Comparison of ENCODE assay signal across 14 cellular contexts in genomic region chr12:106428379-106428778, GRCh38.
DNase-seq lines count a peak whose midpoint lies in the region; ATAC-seq and TF ChIP-seq lines count a peak whose summit lies in the region.
"Had no signal": no experiment of that assay in that cellular context is flagged by ENCODE, and none has a peak within 500 bp of the region (broad histone marks: within the 10 kb centered on the region; RNA-seq: fewer than 3 reads in every experiment).

No MANE protein-coding gene starts in this region.

- no peak overlapping the region for H3K27ac Mint-ChIP-seq in activated naive CD4-positive, alpha-beta T cell treated with anti-CD3 and anti-CD28 coated beads for 36 hours
- H3K27ac Mint-ChIP-seq: activated CD4-positive, alpha-beta T cell treated with anti-CD3 and anti-CD28 coated beads, Interleukin-2, amount 10 ng/mL, durations not matched to agents 7 days and 5 days; activated T-cell treated with anti-CD3 and anti-CD28 coated beads, Interleukin-2, amount 50 U/mL, for 24 hours; stimulated activated naive CD8-positive, alpha-beta T cell treated with anti-CD3 and anti-CD28 coated beads, Interleukin-15, amount 100 ng/mL, for 72 hours had no signal

- no peaks in the 10 kb centered on the region for H3K79me2 ChIP-seq in SK-N-SH (ENCODE audit: insufficient read depth)

- intact Hi-C loops in activated naive CD4-positive, alpha-beta T cell treated with anti-CD3 and anti-CD28 coated beads for 36 hours (cut with micrococcal nuclease) = no loop called here

- TF ChIP-seq RAD21 in SK-N-SH (IDR thresholded peaks at IDR 0.05; ENCODE audit: low read length) = no peak

- no peaks in the 10 kb centered on the region for H3K4me1 Mint-ChIP-seq in activated naive CD4-positive, alpha-beta T cell treated with anti-CD3 and anti-CD28 coated beads for 36 hours (ENCODE audit: low read depth)
- H3K4me1 Mint-ChIP-seq: activated CD4-positive, alpha-beta T cell treated with anti-CD3 and anti-CD28 coated beads, Interleukin-2, amount 10 ng/mL, durations not matched to agents 7 days and 5 days; stimulated activated naive CD8-positive, alpha-beta T cell treated with anti-CD3 and anti-CD28 coated beads, Interleukin-15, amount 100 ng/mL, for 72 hours had no signal

- no peak overlapping the region for H3K4me3 Mint-ChIP-seq in activated naive CD4-positive, alpha-beta T cell treated with anti-CD3 and anti-CD28 coated beads for 36 hours
- H3K4me3 Mint-ChIP-seq: activated CD4-positive, alpha-beta T cell treated with anti-CD3 and anti-CD28 coated beads, Interleukin-2, amount 10 ng/mL, durations not matched to agents 7 days and 5 days; activated T-cell treated with anti-CD3 and anti-CD28 coated beads, Interleukin-2, amount 50 U/mL, for 24 hours; stimulated activated naive CD8-positive, alpha-beta T cell treated with anti-CD3 and anti-CD28 coated beads, Interleukin-15, amount 100 ng/mL, for 72 hours had no signal

- H3K36me3 ChIP-seq in SK-N-SH (replicated peaks in 1 of 2; ENCODE audit: control insufficient read depth in 1 of 2, insufficient read depth in 2 of 2, low read length in 1 of 2) (peaks cover 13 to 20% of the 10 kb centered on the region in 2 experiments), skeletal muscle tissue (ENCODE audit: control insufficient read depth in 3 of 3, insufficient read depth in 3 of 3, low read length in 3 of 3) (peaks cover 0 to 3% (median 2%) of the 10 kb centered on the region in 3 donors)

- no peak overlapping the region for H3K4me3 ChIP-seq in SK-N-SH (ENCODE audit: low read depth in 2 of 2, low read length in 1 of 2)
- peak overlapping the region in 1 of 3 donors; percentile 15 for H3K4me3 ChIP-seq in skeletal muscle tissue (ENCODE audit: low read length in 3 of 3)
- H3K4me3 ChIP-seq: BLaER1 treated with 17β-estradiol and CSF1 and Interleukin-3, amounts not matched to agents 10 nM and 100 nM; esophagus squamous epithelium; HAP-1 had no signal

- peaks cover 7% of the 10 kb centered on the region for H3K36me3 Mint-ChIP-seq in activated naive CD4-positive, alpha-beta T cell treated with anti-CD3 and anti-CD28 coated beads for 36 hours (ENCODE audit: low read depth)

- H3K9ac ChIP-seq in SK-N-SH (no peak overlapping the region), skeletal muscle tissue (ENCODE audit: low read depth in 1 of 3, low read length in 3 of 3) (peak overlapping the region; percentile 18 to 54 (median 47))
- H3K9ac ChIP-seq: BLaER1 treated with 17β-estradiol and CSF1 and Interleukin-3, amounts not matched to agents 10 nM and 100 nM had no signal

- H3K9me2 ChIP-seq in SK-N-SH = no peaks in the 10 kb centered on the region

- H4K20me1 ChIP-seq in SK-N-SH (ENCODE audit: insufficient read depth) = no peaks in the 10 kb centered on the region
- H4K20me1 ChIP-seq: BLaER1 treated with 17β-estradiol and CSF1 and Interleukin-3, amounts not matched to agents 10 nM and 100 nM had no signal

- POLR2A ChIA-PET in SK-N-SH (lab: Yijun Ruan, JAX) = no interaction called here

- H3K9me3 ChIP-seq in SK-N-SH (no peaks in the 10 kb centered on the region), skeletal muscle tissue (ENCODE audit: control insufficient read depth in 3 of 3, low read length in 3 of 3) (no peaks in the 10 kb centered on the region)
- H3K9me3 ChIP-seq: BLaER1 treated with 17β-estradiol and CSF1 and Interleukin-3, amounts not matched to agents 10 nM and 100 nM; esophagus squamous epithelium; HAP-1 had no signal

- no peaks in the 10 kb centered on the region for H3F3A ChIP-seq in SK-N-SH (replicated peaks; ENCODE audit: insufficient read depth)

- ATAC-seq in left lobe of liver = peak; percentile 73
- no peak for ATAC-seq in GM18909 (IDR thresholded peaks at IDR 0.05; ENCODE audit: poor library complexity, unreplicated experiment)
- ATAC-seq: stimulated activated naive CD8-positive, alpha-beta T cell treated with anti-CD3 and anti-CD28 coated beads, Interleukin-15, amount 100 ng/mL, for 72 hours had no signal

- TF ChIP-seq CTCF in SK-N-SH (IDR thresholded peaks at IDR 0.05) = no peak

- 87% methylated on average over 2 of the region's 2 CpGs for WGBS in SK-N-SH (ENCODE audit: low lambda C conversion rate)

- H3K9me3 Mint-ChIP-seq in activated naive CD4-positive, alpha-beta T cell treated with anti-CD3 and anti-CD28 coated beads for 36 hours = no peaks in the 10 kb centered on the region
- H3K9me3 Mint-ChIP-seq: activated CD4-positive, alpha-beta T cell treated with anti-CD3 and anti-CD28 coated beads, Interleukin-2, amount 10 ng/mL, durations not matched to agents 7 days and 5 days; activated T-cell treated with anti-CD3 and anti-CD28 coated beads, Interleukin-2, amount 50 U/mL, for 24 hours; stimulated activated naive CD8-positive, alpha-beta T cell treated with anti-CD3 and anti-CD28 coated beads, Interleukin-15, amount 100 ng/mL, for 72 hours had no signal

- no peak overlapping the region for H3K4me2 ChIP-seq in SK-N-SH
- H3K4me2 ChIP-seq: BLaER1 treated with 17β-estradiol and CSF1 and Interleukin-3, amounts not matched to agents 10 nM and 100 nM had no signal

- no peaks in the 10 kb centered on the region; a peak in 1 of 4 replicates for H3K4me1 ChIP-seq in SK-N-SH (ENCODE audit: control insufficient read depth in 1 of 2, insufficient read depth in 2 of 2, low read depth in 1 of 2, low read length in 1 of 2)
- H3K4me1 ChIP-seq in skeletal muscle tissue (ENCODE audit: control insufficient read depth in 3 of 3, insufficient read depth in 3 of 3, low read length in 3 of 3) = peaks cover 14 to 16% (median 15%) of the 10 kb centered on the region in 3 donors
- H3K4me1 ChIP-seq: BLaER1 treated with 17β-estradiol and CSF1 and Interleukin-3, amounts not matched to agents 10 nM and 100 nM; HAP-1 had no signal

- DNase-seq in SK-N-SH = no peak
- DNase-seq in cerebellum (ENCODE audit: low spot score) = peak; percentile 12
- DNase-seq in left lobe of liver (ENCODE audit: low spot score) = peak; percentile 57
- DNase-seq in NCI-H2107 treated with DMSO at 0.1 percent for 48 hours (lab: John Stamatoyannopoulos, UW; ENCODE audit: unreplicated experiment) = no peak
- no peak for DNase-seq in activated naive CD4-positive, alpha-beta T cell treated with anti-CD3 and anti-CD28 coated beads for 36 hours
- DNase-seq: activated CD4-positive, alpha-beta T cell treated with anti-CD3 and anti-CD28 coated beads, Interleukin-2, amount 10 ng/mL, durations not matched to agents 7 days and 5 days; activated T-cell treated with anti-CD3 and anti-CD28 coated beads, Interleukin-2, amount 50 U/mL, for 24 hours; esophagus squamous epithelium; stimulated activated naive CD8-positive, alpha-beta T cell treated with anti-CD3 and anti-CD28 coated beads, Interleukin-15, amount 100 ng/mL, for 72 hours had no signal

- H3K27ac ChIP-seq in SK-N-SH (ENCODE audit: low read depth in 2 of 2, low read length in 1 of 2) (peak overlapping the region in 1 of 2 experiments; percentile 62; a peak in 2 of 4 replicates), skeletal muscle tissue (ENCODE audit: low read depth, low read length) (peak overlapping the region; percentile 17)
- H3K27ac ChIP-seq: BLaER1 treated with 17β-estradiol and CSF1 and Interleukin-3, amounts not matched to agents 10 nM and 100 nM; esophagus squamous epithelium had no signal

- H3K27me3 ChIP-seq in SK-N-SH (ENCODE audit: insufficient read depth) = no peaks in the 10 kb centered on the region
- no peaks in the 10 kb centered on the region for H3K27me3 ChIP-seq in skeletal muscle tissue (ENCODE audit: control insufficient read depth in 3 of 3, insufficient read depth in 3 of 3, low read length in 3 of 3)
- H3K27me3 ChIP-seq: BLaER1 treated with 17β-estradiol and CSF1 and Interleukin-3, amounts not matched to agents 10 nM and 100 nM; dorsolateral prefrontal cortex; esophagus squamous epithelium had no signal

- no peak for TF ChIP-seq EP300 in SK-N-SH (IDR thresholded peaks at IDR 0.05; ENCODE audit: borderline replicate concordance in 1 of 2, low read depth in 1 of 2, low read length in 1 of 2)

- H2AFZ ChIP-seq in SK-N-SH (ENCODE audit: low read depth) = no peak overlapping the region

- CTCF ChIA-PET in SK-N-SH (lab: Yijun Ruan, JAX) = interaction anchor here (0.9 kb wide), 1 partner anchor 1045 kb away, joined by 3 read pairs; no protein-coding TSS in a partner anchor
- CTCF ChIA-PET in activated naive CD4-positive, alpha-beta T cell treated with anti-CD3 and anti-CD28 coated beads for 36 hours (lab: Charles Lee) = no interaction called here

- no peaks in the 10 kb centered on the region for H3K27me3 Mint-ChIP-seq in activated naive CD4-positive, alpha-beta T cell treated with anti-CD3 and anti-CD28 coated beads for 36 hours (ENCODE audit: low read depth)
- H3K27me3 Mint-ChIP-seq: activated CD4-positive, alpha-beta T cell treated with anti-CD3 and anti-CD28 coated beads, Interleukin-2, amount 10 ng/mL, durations not matched to agents 7 days and 5 days; activated T-cell treated with anti-CD3 and anti-CD28 coated beads, Interleukin-2, amount 50 U/mL, for 24 hours; stimulated activated naive CD8-positive, alpha-beta T cell treated with anti-CD3 and anti-CD28 coated beads, Interleukin-15, amount 100 ng/mL, for 72 hours had no signal

TF ChIP-seq in SK-N-SH, 30 proteins besides CTCF, POLR2A, EP300 and RAD21 (continues in another document):
- 0 out of 2 replicates have a peak, but pooled peaks have one; percentile 5 for TF ChIP-seq TCF12 (IDR thresholded peaks at IDR 0.05)
- TF ChIP-seq ELF1 (IDR thresholded peaks at IDR 0.05) = no peak
- no peak for TF ChIP-seq RCOR1 (IDR thresholded peaks at IDR 0.05; ENCODE audit: low read length)
- TF ChIP-seq FOSL2 (IDR thresholded peaks at IDR 0.05; ENCODE audit: borderline replicate concordance, low read depth) = no peak
- TF ChIP-seq, protein P1, sequence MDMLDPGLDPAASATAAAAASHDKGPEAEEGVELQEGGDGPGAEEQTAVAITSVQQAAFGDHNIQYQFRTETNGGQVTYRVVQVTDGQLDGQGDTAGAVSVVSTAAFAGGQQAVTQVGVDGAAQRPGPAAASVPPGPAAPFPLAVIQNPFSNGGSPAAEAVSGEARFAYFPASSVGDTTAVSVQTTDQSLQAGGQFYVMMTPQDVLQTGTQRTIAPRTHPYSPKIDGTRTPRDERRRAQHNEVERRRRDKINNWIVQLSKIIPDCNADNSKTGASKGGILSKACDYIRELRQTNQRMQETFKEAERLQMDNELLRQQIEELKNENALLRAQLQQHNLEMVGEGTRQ (IDR thresholded peaks at IDR 0.05; ENCODE audit: borderline replicate concordance, low read depth, low read length) = no peak
- TF ChIP-seq CHD2 (IDR thresholded peaks at IDR 0.05; ENCODE audit: low read length, partially characterized antibody) = no peak
- TF ChIP-seq TEAD4 (IDR thresholded peaks at IDR 0.05; ENCODE audit: borderline replicate concordance, insufficient read depth) = no peak
- TF ChIP-seq, protein P2, sequence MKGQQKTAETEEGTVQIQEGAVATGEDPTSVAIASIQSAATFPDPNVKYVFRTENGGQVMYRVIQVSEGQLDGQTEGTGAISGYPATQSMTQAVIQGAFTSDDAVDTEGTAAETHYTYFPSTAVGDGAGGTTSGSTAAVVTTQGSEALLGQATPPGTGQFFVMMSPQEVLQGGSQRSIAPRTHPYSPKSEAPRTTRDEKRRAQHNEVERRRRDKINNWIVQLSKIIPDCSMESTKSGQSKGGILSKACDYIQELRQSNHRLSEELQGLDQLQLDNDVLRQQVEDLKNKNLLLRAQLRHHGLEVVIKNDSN (IDR thresholded peaks at IDR 0.05; ENCODE audit: borderline replicate concordance, low read depth) = no peak
- no peak for TF ChIP-seq RFX5 (IDR thresholded peaks at IDR 0.05; ENCODE audit: low read length)

Comparison
In these comparisons a context has a peak if more than half of its experiments do, and no peak if none do; other contexts are left out.
1. DNase-seq: peak in cerebellum (single experiment) and left lobe of liver (single experiment); none in SK-N-SH (single experiment), NCI-H2107 treated with DMSO at 0.1 percent for 48 hours (single experiment) and activated naive CD4-positive, alpha-beta T cell treated with anti-CD3 and anti-CD28 coated beads for 36 hours (single experiment).